In the genomic region with DNA sequence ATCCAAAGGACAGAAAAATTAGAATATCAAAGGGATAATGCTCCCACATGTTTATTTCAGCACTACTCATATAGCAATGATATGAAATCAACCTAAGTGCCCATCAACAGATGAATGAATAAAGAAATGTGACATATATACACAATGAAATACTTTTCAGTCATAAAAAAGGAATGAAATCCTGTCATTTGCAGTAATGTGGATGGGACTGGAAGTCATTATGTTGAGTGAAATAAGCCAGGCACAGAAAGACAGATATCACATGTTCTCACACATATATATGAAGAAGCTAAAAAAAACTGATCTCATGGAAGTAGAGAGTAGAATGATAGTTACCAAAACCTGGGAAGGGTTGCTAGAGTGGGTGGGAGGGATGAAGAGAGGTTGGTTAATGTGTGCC, we compare ENCODE assay signal across 3 cellular contexts.
"Had no signal": no experiment of that assay in that cellular context is flagged by ENCODE, and none has a peak within 500 bp of the region (broad histone marks: within the 10 kb centered on the region; RNA-seq: fewer than 3 reads in every experiment).

No MANE protein-coding gene starts in this region.

- DNase-seq: GDM1, GF-D8 had no signal

- ATAC-seq: GM12878 had no signal

- H3K4me3 ChIP-seq: GM12878 had no signal
